In genomic region chr4:99563310-99564186, GRCh38 we compare ENCODE assay signal across 1 cellular context.
TF ChIP-seq lines count a peak whose summit lies in the region.

A gene with protein sequence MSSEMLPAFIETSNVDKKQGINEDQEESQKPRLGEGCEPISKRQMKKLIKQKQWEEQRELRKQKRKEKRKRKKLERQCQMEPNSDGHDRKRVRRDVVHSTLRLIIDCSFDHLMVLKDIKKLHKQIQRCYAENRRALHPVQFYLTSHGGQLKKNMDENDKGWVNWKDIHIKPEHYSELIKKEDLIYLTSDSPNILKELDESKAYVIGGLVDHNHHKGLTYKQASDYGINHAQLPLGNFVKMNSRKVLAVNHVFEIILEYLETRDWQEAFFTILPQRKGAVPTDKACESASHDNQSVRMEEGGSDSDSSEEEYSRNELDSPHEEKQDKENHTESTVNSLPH (minus strand): TSS chr4:99564039. CDS start chr4:99559338, 4,701 bp downstream.

TF ChIP-seq in HepG2, 621 proteins besides CTCF, POLR2A, EP300 and RAD21 (continued from another document and continues in another):
- TF ChIP-seq, protein P1, sequence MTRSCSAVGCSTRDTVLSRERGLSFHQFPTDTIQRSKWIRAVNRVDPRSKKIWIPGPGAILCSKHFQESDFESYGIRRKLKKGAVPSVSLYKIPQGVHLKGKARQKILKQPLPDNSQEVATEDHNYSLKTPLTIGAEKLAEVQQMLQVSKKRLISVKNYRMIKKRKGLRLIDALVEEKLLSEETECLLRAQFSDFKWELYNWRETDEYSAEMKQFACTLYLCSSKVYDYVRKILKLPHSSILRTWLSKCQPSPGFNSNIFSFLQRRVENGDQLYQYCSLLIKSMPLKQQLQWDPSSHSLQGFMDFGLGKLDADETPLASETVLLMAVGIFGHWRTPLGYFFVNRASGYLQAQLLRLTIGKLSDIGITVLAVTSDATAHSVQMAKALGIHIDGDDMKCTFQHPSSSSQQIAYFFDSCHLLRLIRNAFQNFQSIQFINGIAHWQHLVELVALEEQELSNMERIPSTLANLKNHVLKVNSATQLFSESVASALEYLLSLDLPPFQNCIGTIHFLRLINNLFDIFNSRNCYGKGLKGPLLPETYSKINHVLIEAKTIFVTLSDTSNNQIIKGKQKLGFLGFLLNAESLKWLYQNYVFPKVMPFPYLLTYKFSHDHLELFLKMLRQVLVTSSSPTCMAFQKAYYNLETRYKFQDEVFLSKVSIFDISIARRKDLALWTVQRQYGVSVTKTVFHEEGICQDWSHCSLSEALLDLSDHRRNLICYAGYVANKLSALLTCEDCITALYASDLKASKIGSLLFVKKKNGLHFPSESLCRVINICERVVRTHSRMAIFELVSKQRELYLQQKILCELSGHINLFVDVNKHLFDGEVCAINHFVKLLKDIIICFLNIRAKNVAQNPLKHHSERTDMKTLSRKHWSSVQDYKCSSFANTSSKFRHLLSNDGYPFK (CRISPR knock-in tag; IDR thresholded peaks at IDR 0.05; ENCODE audit: borderline replicate concordance), result peak; percentile 95
- TF ChIP-seq SMAD9 (CRISPR knock-in tag; IDR thresholded peaks at IDR 0.05) (no peak), E2F1 (CRISPR knock-in tag; IDR thresholded peaks at IDR 0.05) (0 out of 2 replicates have a peak, but pooled peaks have one; percentile 7), ZNF414 (CRISPR knock-in tag; IDR thresholded peaks at IDR 0.05) (no peak), TMF1 (CRISPR knock-in tag; IDR thresholded peaks at IDR 0.05; ENCODE audit: low read depth) (0 out of 2 replicates have a peak, but pooled peaks have one; percentile 29), ZNF766 (CRISPR knock-in tag; IDR thresholded peaks at IDR 0.05; ENCODE audit: borderline replicate concordance) (no peak), ISL2 (CRISPR knock-in tag; IDR thresholded peaks at IDR 0.05) (0 out of 2 replicates have a peak, but pooled peaks have one; percentile 19), PCBP1 (IDR thresholded peaks at IDR 0.05; ENCODE audit: borderline replicate concordance, low read depth, low read length) (peak; percentile 76; the same call in 1 of the 2 replicates), PAX8 (CRISPR knock-in tag; IDR thresholded peaks at IDR 0.05; ENCODE audit: borderline replicate concordance) (no peak), PHF5A (CRISPR knock-in tag; IDR thresholded peaks at IDR 0.05; ENCODE audit: low read depth, unreplicated experiment) (no peak), ZNF292 (CRISPR knock-in tag; IDR thresholded peaks at IDR 0.05; ENCODE audit: borderline replicate concordance, low read depth) (no peak), CCDC6 (CRISPR knock-in tag; IDR thresholded peaks at IDR 0.05) (no peak), ZNF709 (CRISPR knock-in tag; IDR thresholded peaks at IDR 0.05) (no peak), NBN (conservative IDR thresholded peaks at IDR 0.05) (no peak), GTF2F1 (IDR thresholded peaks at IDR 0.05; ENCODE audit: low read length) (no peak), ZFAT (CRISPR knock-in tag; conservative IDR thresholded peaks at IDR 0.05) (no peak), HINFP (CRISPR knock-in tag; IDR thresholded peaks at IDR 0.05; ENCODE audit: low read depth) (peak; percentile 61; the same call in 1 of the 2 replicates), ZNF614 (CRISPR knock-in tag; IDR thresholded peaks at IDR 0.05; ENCODE audit: borderline replicate concordance) (no peak; the same call in 1 of the 2 replicates), SUZ12 (IDR thresholded peaks at IDR 0.05; ENCODE audit: low read depth, low read length) (peak; percentile 56; the same call in 1 of the 2 replicates), ZNF350 (CRISPR knock-in tag; IDR thresholded peaks at IDR 0.05; ENCODE audit: borderline replicate concordance, low read depth) (peak; percentile 73; the same call in 1 of the 2 replicates), POLR2AphosphoS2 (IDR thresholded peaks at IDR 0.05; ENCODE audit: low read depth, low read length) (no peak; the same call in 1 of the 2 replicates), SP2 (CRISPR knock-in tag; IDR thresholded peaks at IDR 0.05) (peak; percentile 79), ZNF17 (CRISPR knock-in tag; IDR thresholded peaks at IDR 0.05) (no peak), ZFP37 (CRISPR knock-in tag; IDR thresholded peaks at IDR 0.05; ENCODE audit: borderline replicate concordance) (no peak), SMARCE1 (IDR thresholded peaks at IDR 0.05; ENCODE audit: borderline replicate concordance) (no peak), GABPB1 (CRISPR knock-in tag; IDR thresholded peaks at IDR 0.05) (peak; percentile 97), NR2F2 (IDR thresholded peaks at IDR 0.05; ENCODE audit: borderline replicate concordance, low read depth) (no peak), ZNF816 (CRISPR knock-in tag; IDR thresholded peaks at IDR 0.05; ENCODE audit: borderline replicate concordance) (no peak), JUNB (CRISPR knock-in tag; IDR thresholded peaks at IDR 0.05; ENCODE audit: borderline replicate concordance) (no peak), ZFP82 (CRISPR knock-in tag; IDR thresholded peaks at IDR 0.05; ENCODE audit: borderline replicate concordance) (no peak; the same call in 1 of the 2 replicates), ZNF674 (CRISPR knock-in tag; IDR thresholded peaks at IDR 0.05; ENCODE audit: low read depth) (no peak), KLF16 (CRISPR knock-in tag; IDR thresholded peaks at IDR 0.05) (peak in 1 of 2 experiments; percentile 68; a peak in 1 of 4 replicates), ARNTL (CRISPR knock-in tag; IDR thresholded peaks at IDR 0.05) (peak; percentile 41; the same call in 1 of the 2 replicates), ARID5B (CRISPR knock-in tag; IDR thresholded peaks at IDR 0.05) (no peak), CEBPG (CRISPR knock-in tag; IDR thresholded peaks at IDR 0.05) (peak; percentile 54; the same call in 1 of the 2 replicates), HDAC2 (CRISPR knock-in tag; IDR thresholded peaks at IDR 0.05) (0 out of 2 replicates have a peak, but pooled peaks have one; percentile 37), ZNF547 (CRISPR knock-in tag; IDR thresholded peaks at IDR 0.05) (0 out of 2 replicates have a peak, but pooled peaks have one; percentile 11), HHEX (CRISPR knock-in tag; IDR thresholded peaks at IDR 0.05) (no peak), ZNF446 (CRISPR knock-in tag; IDR thresholded peaks at IDR 0.05) (no peak), SATB2 (CRISPR knock-in tag; IDR thresholded peaks at IDR 0.05) (no peak), ZNF430 (CRISPR knock-in tag; IDR thresholded peaks at IDR 0.05) (peak; percentile 76; the same call in 1 of the 2 replicates), SETDB1 (CRISPR knock-in tag; IDR thresholded peaks at IDR 0.05; ENCODE audit: borderline replicate concordance) (no peak), ZNF160 (CRISPR knock-in tag; IDR thresholded peaks at IDR 0.05) (no peak), NR2F6 (IDR thresholded peaks at IDR 0.05) (no peak), NR2F6 (CRISPR knock-in tag; IDR thresholded peaks at IDR 0.05) (peak; percentile 11; the same call in 1 of the 2 replicates), ZBTB46 (CRISPR knock-in tag; IDR thresholded peaks at IDR 0.05; ENCODE audit: borderline replicate concordance) (peak; percentile 47; the same call in 1 of the 2 replicates), DPF2 (CRISPR knock-in tag; IDR thresholded peaks at IDR 0.05; ENCODE audit: borderline replicate concordance, low read depth) (no peak), ZNF451 (CRISPR knock-in tag; IDR thresholded peaks at IDR 0.05) (no peak), RXRB (CRISPR knock-in tag; IDR thresholded peaks at IDR 0.05; ENCODE audit: borderline replicate concordance) (peak; percentile 41; the same call in 1 of the 2 replicates)
- TF ChIP-seq, protein P2, sequence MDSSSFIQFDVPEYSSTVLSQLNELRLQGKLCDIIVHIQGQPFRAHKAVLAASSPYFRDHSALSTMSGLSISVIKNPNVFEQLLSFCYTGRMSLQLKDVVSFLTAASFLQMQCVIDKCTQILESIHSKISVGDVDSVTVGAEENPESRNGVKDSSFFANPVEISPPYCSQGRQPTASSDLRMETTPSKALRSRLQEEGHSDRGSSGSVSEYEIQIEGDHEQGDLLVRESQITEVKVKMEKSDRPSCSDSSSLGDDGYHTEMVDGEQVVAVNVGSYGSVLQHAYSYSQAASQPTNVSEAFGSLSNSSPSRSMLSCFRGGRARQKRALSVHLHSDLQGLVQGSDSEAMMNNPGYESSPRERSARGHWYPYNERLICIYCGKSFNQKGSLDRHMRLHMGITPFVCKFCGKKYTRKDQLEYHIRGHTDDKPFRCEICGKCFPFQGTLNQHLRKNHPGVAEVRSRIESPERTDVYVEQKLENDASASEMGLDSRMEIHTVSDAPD (CRISPR knock-in tag; IDR thresholded peaks at IDR 0.05), result no peak
- TF ChIP-seq, protein P3, sequence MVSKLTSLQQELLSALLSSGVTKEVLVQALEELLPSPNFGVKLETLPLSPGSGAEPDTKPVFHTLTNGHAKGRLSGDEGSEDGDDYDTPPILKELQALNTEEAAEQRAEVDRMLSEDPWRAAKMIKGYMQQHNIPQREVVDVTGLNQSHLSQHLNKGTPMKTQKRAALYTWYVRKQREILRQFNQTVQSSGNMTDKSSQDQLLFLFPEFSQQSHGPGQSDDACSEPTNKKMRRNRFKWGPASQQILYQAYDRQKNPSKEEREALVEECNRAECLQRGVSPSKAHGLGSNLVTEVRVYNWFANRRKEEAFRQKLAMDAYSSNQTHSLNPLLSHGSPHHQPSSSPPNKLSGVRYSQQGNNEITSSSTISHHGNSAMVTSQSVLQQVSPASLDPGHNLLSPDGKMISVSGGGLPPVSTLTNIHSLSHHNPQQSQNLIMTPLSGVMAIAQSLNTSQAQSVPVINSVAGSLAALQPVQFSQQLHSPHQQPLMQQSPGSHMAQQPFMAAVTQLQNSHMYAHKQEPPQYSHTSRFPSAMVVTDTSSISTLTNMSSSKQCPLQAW (CRISPR knock-in tag; IDR thresholded peaks at IDR 0.05), result peak; percentile 87
- TF ChIP-seq, protein P4, sequence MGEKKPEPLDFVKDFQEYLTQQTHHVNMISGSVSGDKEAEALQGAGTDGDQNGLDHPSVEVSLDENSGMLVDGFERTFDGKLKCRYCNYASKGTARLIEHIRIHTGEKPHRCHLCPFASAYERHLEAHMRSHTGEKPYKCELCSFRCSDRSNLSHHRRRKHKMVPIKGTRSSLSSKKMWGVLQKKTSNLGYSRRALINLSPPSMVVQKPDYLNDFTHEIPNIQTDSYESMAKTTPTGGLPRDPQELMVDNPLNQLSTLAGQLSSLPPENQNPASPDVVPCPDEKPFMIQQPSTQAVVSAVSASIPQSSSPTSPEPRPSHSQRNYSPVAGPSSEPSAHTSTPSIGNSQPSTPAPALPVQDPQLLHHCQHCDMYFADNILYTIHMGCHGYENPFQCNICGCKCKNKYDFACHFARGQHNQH (CRISPR knock-in tag; IDR thresholded peaks at IDR 0.05), result peak; percentile 76
